In the genomic region with DNA sequence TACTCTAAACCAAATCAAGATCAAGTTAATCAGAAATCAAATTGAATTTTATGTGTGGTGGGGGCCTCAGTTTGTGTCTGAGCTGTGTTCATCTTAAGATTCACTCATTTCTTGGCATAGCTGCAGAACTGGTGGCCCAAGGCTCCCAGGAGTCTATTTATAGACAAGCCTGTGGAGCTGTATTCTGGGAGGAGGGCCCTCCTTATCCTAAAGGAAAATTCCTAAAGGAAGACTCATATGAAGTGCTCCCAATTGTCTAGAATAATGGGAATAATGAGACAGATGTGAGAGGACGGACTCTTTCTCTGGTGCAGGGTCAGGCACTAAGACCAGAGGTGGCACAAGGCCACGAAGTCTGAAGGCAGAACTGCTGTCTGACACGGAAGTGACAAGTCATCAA, we compare ENCODE assay signal across 37 cellular contexts. TPM values are rescaled to one million over a fixed set of nuclear protein-coding genes. Genes with fewer than 3 reads are reported as not detected.
"Had no signal": no experiment of that assay in that cellular context is flagged by ENCODE, and none has a peak within 500 bp of the region (broad histone marks: within the 10 kb centered on the region; RNA-seq: fewer than 3 reads in every experiment).

No MANE protein-coding gene starts in this region.

- H3K4me3 ChIP-seq: adrenal gland, ascending aorta, coronary artery, dorsolateral prefrontal cortex, esophagus muscularis mucosa, gastroesophageal sphincter, heart right ventricle had no signal

- DNase-seq: activated CD4-positive, alpha-beta memory T cell treated with anti-CD3 and anti-CD28 coated beads for 36 hours; activated CD4-positive, alpha-beta T cell treated with anti-CD3 and anti-CD28 coated beads for 36 hours; activated CD4-positive, alpha-beta T cell treated with anti-CD3 and anti-CD28 coated beads, Interleukin-2, amount 10 ng/mL, durations not matched to agents 24 days and 14 days; activated CD4-positive, CD25-positive, alpha-beta regulatory T cell; activated CD4-positive, CD25-positive, alpha-beta regulatory T cell treated with anti-CD3 and anti-CD28 coated beads, Interleukin-2, amount 50 U/mL, for 72 hours; activated CD8-positive, alpha-beta memory T cell treated with anti-CD3 and anti-CD28 coated beads, Interleukin-2, amount 10 ng/mL, durations not matched to agents 7 days and 5 days; activated CD8-positive, alpha-beta memory T cell treated with anti-CD3 and anti-CD28 coated beads, Interleukin-2, amount 50 U/mL, for 4 hours; activated CD8-positive, alpha-beta T cell treated with anti-CD3 and anti-CD28 coated beads, Interleukin-2, amount 10 ng/mL, durations not matched to agents 7 days and 5 days; activated effector memory CD4-positive, alpha-beta T cell treated with anti-CD3 and anti-CD28 coated beads, Interleukin-2, amount 50 U/mL, for 16 hours; activated naive CD4-positive, alpha-beta T cell treated with anti-CD3 and anti-CD28 coated beads for 36 hours; activated naive CD8-positive, alpha-beta T cell treated with anti-CD3 and anti-CD28 coated beads for 36 hours; activated naive CD8-positive, alpha-beta T cell treated with anti-CD3 and anti-CD28 coated beads, Interleukin-2, amount 50 U/mL, for 24 hours; activated T-cell treated with anti-CD3 and anti-CD28 coated beads, Interleukin-2, amount 50 U/mL, for 1 hour; activated T-cell treated with anti-CD3 and anti-CD28 coated beads, Interleukin-2, amount 50 U/mL, for 48 hours; adrenal gland; brain microvascular endothelial cell; dorsolateral prefrontal cortex; effector CD4-positive, alpha-beta T cell; effector memory CD8-positive, alpha-beta T cell; erythroblast; foreskin melanocyte; heart right ventricle; T-helper 1 cell; T-helper 17 cell; T1000 had no signal

RNA-seq across cellular contexts. Expression of gene C3orf85, which starts 38.9 kb away (rescaled TPM):
- total RNA-seq: activated CD4-positive, alpha-beta memory T cell treated with anti-CD3 and anti-CD28 coated beads for 36 hours; activated CD4-positive, alpha-beta T cell treated with anti-CD3 and anti-CD28 coated beads for 36 hours; activated CD4-positive, alpha-beta T cell treated with anti-CD3 and anti-CD28 coated beads, Interleukin-2, amount 10 ng/mL, durations not matched to agents 24 days and 14 days; activated CD8-positive, alpha-beta memory T cell treated with anti-CD3 and anti-CD28 coated beads for 36 hours; activated CD8-positive, alpha-beta memory T cell treated with anti-CD3 and anti-CD28 coated beads, Interleukin-2, amount 10 ng/mL, durations not matched to agents 7 days and 5 days; activated CD8-positive, alpha-beta T cell treated with anti-CD3 and anti-CD28 coated beads, Interleukin-2, amount 10 ng/mL, durations not matched to agents 7 days and 5 days; activated naive CD4-positive, alpha-beta T cell treated with anti-CD3 and anti-CD28 coated beads for 36 hours; activated naive CD8-positive, alpha-beta T cell treated with anti-CD3 and anti-CD28 coated beads for 36 hours; activated T-helper 1 cell treated with anti-CD3 and anti-CD28 coated beads, Interleukin-12 subunit alpha, Interleukin-12 subunit beta, Interleukin-2, Interleukin-4 antibody, amounts not matched to agents 30 ng/mL and 10 ng/mL and 1 ng/mL, durations not matched to agents 14 hours and 24 hours and 36 hours; activated T-helper 2 cell treated with anti-CD3 and anti-CD28 coated beads, Interferon-gamma antibody, Interleukin-2, Interleukin-4, amounts not matched to agents 10 μg/mL and 5 μg/mL and 100 μg/mL, durations not matched to agents 14 hours and 24 hours and 36 hours; adrenal gland; ascending aorta; bronchial epithelial cell; cardiac septum; cerebellum; dorsolateral prefrontal cortex; esophagus muscularis mucosa; fibroblast of villous mesenchyme; gastroesophageal sphincter; glomerular endothelial cell; heart right ventricle; T-helper 17 cell had no signal
- polyA plus RNA-seq: adrenal gland, heart right ventricle had no signal

RNA-seq across cellular contexts. Expression of gene MORC1, which starts 57.5 kb away (rescaled TPM):
- total RNA-seq: activated CD4-positive, alpha-beta memory T cell treated with anti-CD3 and anti-CD28 coated beads for 36 hours; activated CD4-positive, alpha-beta T cell treated with anti-CD3 and anti-CD28 coated beads for 36 hours; activated CD4-positive, alpha-beta T cell treated with anti-CD3 and anti-CD28 coated beads, Interleukin-2, amount 10 ng/mL, durations not matched to agents 24 days and 14 days; activated CD8-positive, alpha-beta memory T cell treated with anti-CD3 and anti-CD28 coated beads for 36 hours; activated CD8-positive, alpha-beta memory T cell treated with anti-CD3 and anti-CD28 coated beads, Interleukin-2, amount 10 ng/mL, durations not matched to agents 7 days and 5 days; activated CD8-positive, alpha-beta T cell treated with anti-CD3 and anti-CD28 coated beads, Interleukin-2, amount 10 ng/mL, durations not matched to agents 7 days and 5 days; activated naive CD4-positive, alpha-beta T cell treated with anti-CD3 and anti-CD28 coated beads for 36 hours; activated naive CD8-positive, alpha-beta T cell treated with anti-CD3 and anti-CD28 coated beads for 36 hours; activated T-helper 1 cell treated with anti-CD3 and anti-CD28 coated beads, Interleukin-12 subunit alpha, Interleukin-12 subunit beta, Interleukin-2, Interleukin-4 antibody, amounts not matched to agents 30 ng/mL and 10 ng/mL and 1 ng/mL, durations not matched to agents 14 hours and 24 hours and 36 hours; activated T-helper 2 cell treated with anti-CD3 and anti-CD28 coated beads, Interferon-gamma antibody, Interleukin-2, Interleukin-4, amounts not matched to agents 10 μg/mL and 5 μg/mL and 100 μg/mL, durations not matched to agents 14 hours and 24 hours and 36 hours; ascending aorta; bronchial epithelial cell; cardiac septum; esophagus muscularis mucosa; fibroblast of villous mesenchyme; gastroesophageal sphincter; glomerular endothelial cell; heart right ventricle had no signal
- polyA plus RNA-seq: heart right ventricle had no signal
